14 cellular contexts compared by ENCODE assay signal in the genomic region with DNA sequence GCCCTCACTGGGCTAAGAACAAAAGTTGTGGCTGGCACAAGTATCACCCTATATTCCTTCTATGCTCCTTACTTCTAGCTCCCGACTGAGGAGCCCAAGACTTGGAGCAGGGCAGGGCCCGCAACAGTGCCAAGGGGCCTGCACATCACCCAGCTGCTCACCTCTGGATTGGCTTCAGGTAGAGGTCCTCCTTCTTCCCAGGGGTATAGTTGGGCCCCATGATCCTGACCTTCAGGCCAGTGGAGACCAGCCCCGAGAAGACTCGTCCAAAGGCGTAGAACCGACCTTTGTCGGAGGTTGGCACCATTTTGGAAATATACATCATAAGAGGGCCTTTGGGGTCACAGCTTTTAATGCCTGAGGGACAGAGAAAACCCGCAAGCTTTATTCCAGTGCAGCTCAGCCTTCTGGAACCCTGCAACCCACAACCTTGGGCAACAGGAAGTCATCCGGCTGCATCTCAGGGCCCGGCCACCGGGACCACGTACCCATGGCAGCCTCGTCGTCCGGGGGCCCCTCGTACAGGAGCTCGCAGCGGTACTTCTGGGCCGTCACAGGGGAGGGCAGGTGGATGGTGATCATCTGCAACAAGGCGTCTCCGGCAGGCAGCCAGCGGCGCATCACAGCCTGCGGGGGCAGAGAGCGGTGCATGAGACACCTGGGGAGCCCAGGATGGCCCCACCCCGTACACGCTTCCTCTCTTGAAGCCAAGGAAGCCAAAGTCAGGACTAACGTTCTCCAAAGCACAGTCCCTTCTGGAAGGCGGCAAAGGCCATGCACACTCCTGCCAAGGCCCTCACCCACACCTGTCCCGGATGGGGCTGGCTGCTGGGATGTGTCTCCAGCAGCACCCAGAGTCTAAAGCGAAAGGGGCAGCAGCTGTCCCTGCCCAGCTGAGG. TPM values are rescaled to one million over a fixed set of nuclear protein-coding genes. Genes with fewer than 3 reads are reported as not detected.
A peak's percentile ranks its signal among the peaks of the same experiment; 100 is the strongest.
DNase-seq lines count a peak whose midpoint lies in the region; ATAC-seq and TF ChIP-seq lines count a peak whose summit lies in the region.
"Had no signal": no experiment of that assay in that cellular context is flagged by ENCODE, and none has a peak within 500 bp of the region (broad histone marks: within the 10 kb centered on the region; RNA-seq: fewer than 3 reads in every experiment).

No MANE protein-coding gene starts in this region.

- ATAC-seq in activated CD8-positive, alpha-beta memory T cell treated with anti-CD3 and anti-CD28 coated beads, Interleukin-2, amount 10 ng/mL, durations not matched to agents 7 days and 5 days, result no peak
- ATAC-seq in central memory CD8-positive, alpha-beta T cell (replicated peaks; ENCODE audit: extremely low read depth, poor library complexity, severe bottlenecking), result no peak
- ATAC-seq in gastrocnemius medialis, result no peak
- no peak for ATAC-seq in foreskin keratinocyte
- ATAC-seq: pancreas had no signal

- in situ Hi-C loops in gastrocnemius medialis (cut with MboI; ENCODE audit: low sequenced_read_pairs in 4 of 4), result loop anchor here in 1 of 4 donors (10.0 kb wide), 1 partner anchor 84 kb away; the partner anchor contains the start of gene ZBTB7A

- no peak for TF ChIP-seq CTCF in gastrocnemius medialis (IDR thresholded peaks at IDR 0.05 in 4 of 5, conservative IDR thresholded peaks at IDR 0.05 in 1 of 5)
- no peak for TF ChIP-seq CTCF in foreskin keratinocyte (conservative IDR thresholded peaks at IDR 0.05)

- H3K36me3 ChIP-seq in HUES64 (ENCODE audit: insufficient read depth, low read length) (peaks cover 91% of the 10 kb centered on the region), gastrocnemius medialis (peaks cover 0 to 88% of the 10 kb centered on the region in 2 donors)

- H3K27ac Mint-ChIP-seq in activated CD8-positive, alpha-beta memory T cell treated with anti-CD3 and anti-CD28 coated beads, Interleukin-2, amount 10 ng/mL, durations not matched to agents 7 days and 5 days, result no peak overlapping the region
- H3K27ac Mint-ChIP-seq in central memory CD8-positive, alpha-beta T cell (ENCODE audit: low read depth), result peak overlapping the region; percentile 95

- CTCF ChIA-PET in activated CD8-positive, alpha-beta memory T cell treated with anti-CD3 and anti-CD28 coated beads, Interleukin-2, amount 10 ng/mL, durations not matched to agents 7 days and 5 days (lab: Charles Lee), result interaction anchor here (0.6 kb wide), 1 partner anchor 186 kb away, joined by 3 read pairs; no protein-coding TSS in a partner anchor

- WGBS in HUES64, result 96% methylated on average over 31 of the region's 31 CpGs

- H3K4me3 ChIP-seq in HUES64 (ENCODE audit: low read length), result no peak overlapping the region
- H3K4me3 ChIP-seq in gastrocnemius medialis, result no peak overlapping the region
- H3K4me3 ChIP-seq: ascending aorta, pancreas, tibial artery had no signal

- H3K27ac ChIP-seq in HUES64 (ENCODE audit: low read depth, low read length) (peak overlapping the region; percentile 19; the same call in 1 of the 2 replicates), gastrocnemius medialis (peak overlapping the region in 3 of 4 donors; percentile 89 to 100 (median 91)), foreskin keratinocyte (no peak overlapping the region)
- H3K27ac ChIP-seq: ascending aorta, pancreas, tibial artery, WERI-Rb-1 had no signal

- intact Hi-C loops in gastrocnemius medialis (cut with DNase I; ENCODE audit: low total_unique reads), result loop anchor here (10.0 kb wide), 1 partner anchor 364 kb away; the partner anchor contains the start of gene MPND

- H3K4me1 Mint-ChIP-seq in activated CD8-positive, alpha-beta memory T cell treated with anti-CD3 and anti-CD28 coated beads, Interleukin-2, amount 10 ng/mL, durations not matched to agents 7 days and 5 days, result peaks cover 48% of the 10 kb centered on the region
- peaks cover 38% of the 10 kb centered on the region for H3K4me1 Mint-ChIP-seq in central memory CD8-positive, alpha-beta T cell

- H3K9me3 ChIP-seq in HUES64 (ENCODE audit: insufficient read depth, low read depth, low read length) (no peaks in the 10 kb centered on the region), gastrocnemius medialis (no peaks in the 10 kb centered on the region)
- H3K9me3 ChIP-seq: ascending aorta, pancreas, tibial artery had no signal

- no peak overlapping the region for H3K4me3 Mint-ChIP-seq in activated CD8-positive, alpha-beta memory T cell treated with anti-CD3 and anti-CD28 coated beads, Interleukin-2, amount 10 ng/mL, durations not matched to agents 7 days and 5 days
- H3K4me3 Mint-ChIP-seq in central memory CD8-positive, alpha-beta T cell, result peak overlapping the region; percentile 37

- no peaks in the 10 kb centered on the region for H3K9me3 Mint-ChIP-seq in activated CD8-positive, alpha-beta memory T cell treated with anti-CD3 and anti-CD28 coated beads, Interleukin-2, amount 10 ng/mL, durations not matched to agents 7 days and 5 days (ENCODE audit: low read depth)
- no peaks in the 10 kb centered on the region for H3K9me3 Mint-ChIP-seq in central memory CD8-positive, alpha-beta T cell

- H3K27me3 ChIP-seq in HUES64 (ENCODE audit: insufficient read depth, low read length), result no peaks in the 10 kb centered on the region
- H3K27me3 ChIP-seq in gastrocnemius medialis, result no peaks in the 10 kb centered on the region
- no peaks in the 10 kb centered on the region for H3K27me3 ChIP-seq in foreskin keratinocyte
- H3K27me3 ChIP-seq: ascending aorta, pancreas, tibial artery had no signal

- peaks cover 79% of the 10 kb centered on the region for H3K36me3 Mint-ChIP-seq in activated CD8-positive, alpha-beta memory T cell treated with anti-CD3 and anti-CD28 coated beads, Interleukin-2, amount 10 ng/mL, durations not matched to agents 7 days and 5 days
- peaks cover 93% of the 10 kb centered on the region for H3K36me3 Mint-ChIP-seq in central memory CD8-positive, alpha-beta T cell (ENCODE audit: insufficient read depth)

- H3K9ac ChIP-seq in HUES64 (ENCODE audit: low read depth, low read length), result no peak overlapping the region

- H3K4me1 ChIP-seq in HUES64 (ENCODE audit: insufficient read depth, low read length) (peaks cover 7% of the 10 kb centered on the region; the same call in 1 of the 2 replicates), gastrocnemius medialis (peaks cover 18 to 20% of the 10 kb centered on the region in 2 donors), foreskin keratinocyte (no peaks in the 10 kb centered on the region)

- DNase-seq in activated CD8-positive, alpha-beta memory T cell treated with anti-CD3 and anti-CD28 coated beads for 24 hours, result peak; percentile 59
- no peak for DNase-seq in activated CD8-positive, alpha-beta memory T cell treated with anti-CD3 and anti-CD28 coated beads, Interleukin-2, amount 10 ng/mL, durations not matched to agents 7 days and 5 days
- DNase-seq in central memory CD8-positive, alpha-beta T cell (ENCODE audit: low spot score in 2 of 2), result no peak
- DNase-seq in gastrocnemius medialis (no peak), iPS-NIHi7 (ENCODE audit: extremely low spot score) (no peak), foreskin keratinocyte (no peak)
- no peak for DNase-seq in effector CD4-positive, alpha-beta T cell
- DNase-seq: midbrain, NCI-H2171, tibial artery, WERI-Rb-1 had no signal

- TF ChIP-seq POLR2A in gastrocnemius medialis (IDR thresholded peaks at IDR 0.05), result no peak

- H3K27me3 Mint-ChIP-seq in activated CD8-positive, alpha-beta memory T cell treated with anti-CD3 and anti-CD28 coated beads, Interleukin-2, amount 10 ng/mL, durations not matched to agents 7 days and 5 days, result no peaks in the 10 kb centered on the region
- H3K27me3 Mint-ChIP-seq in central memory CD8-positive, alpha-beta T cell, result no peaks in the 10 kb centered on the region

RNA-seq across cellular contexts. Expression of gene EEF2, which starts 4.7 kb away (rescaled TPM):
- 1,000 to 10,000 TPM; 1,382 to 1,952 TPM for total RNA-seq in activated CD8-positive, alpha-beta memory T cell treated with anti-CD3 and anti-CD28 coated beads, Interleukin-2, amount 10 ng/mL, durations not matched to agents 7 days and 5 days
- polyA plus RNA-seq in HUES64 (2013, experiment 1 of 2), result 1,689 TPM
- polyA plus RNA-seq in HUES64 (2013, experiment 2 of 2), result 1,793 TPM
- total RNA-seq in gastrocnemius medialis (1,000 to 10,000 TPM; 1,701 to 2,714 (median 2,440) TPM), foreskin keratinocyte (1,955 and 2,022 TPM in 2 replicates)
- polyA plus RNA-seq in foreskin keratinocyte, result 1,478 and 1,570 TPM in 2 replicates

RNA-seq across cellular contexts. Expression of gene DAPK3, which starts 9.7 kb away (rescaled TPM):
- 10 to 100 TPM; 49.3 to 53.0 TPM for total RNA-seq in activated CD8-positive, alpha-beta memory T cell treated with anti-CD3 and anti-CD28 coated beads, Interleukin-2, amount 10 ng/mL, durations not matched to agents 7 days and 5 days
- polyA plus RNA-seq in HUES64 (2013, experiment 1 of 2), result 42.6 TPM
- polyA plus RNA-seq in HUES64 (2013, experiment 2 of 2), result 41.9 TPM
- total RNA-seq in gastrocnemius medialis (100 to 1,000 TPM in 3 of 4 donors, 10 to 100 TPM in 1; 61.3 to 135 (median 115) TPM), foreskin keratinocyte (61.9 and 67.6 TPM in 2 replicates)
- polyA plus RNA-seq in foreskin keratinocyte, result 59.9 and 69.1 TPM in 2 replicates

RNA-seq across cellular contexts. Expression of gene PIAS4, which starts 26.9 kb away (rescaled TPM):
- total RNA-seq in activated CD8-positive, alpha-beta memory T cell treated with anti-CD3 and anti-CD28 coated beads, Interleukin-2, amount 10 ng/mL, durations not matched to agents 7 days and 5 days, result 10 to 100 TPM; 34.0 to 39.4 TPM
- 26.4 TPM for polyA plus RNA-seq in HUES64 (2013, experiment 1 of 2)
- polyA plus RNA-seq in HUES64 (2013, experiment 2 of 2), result 23.3 TPM
- 10 to 100 TPM; 15.5 to 20.0 (median 17.5) TPM for total RNA-seq in gastrocnemius medialis
- 22.0 and 23.9 TPM in 2 replicates for total RNA-seq in foreskin keratinocyte
- 10.7 and 11.9 TPM in 2 replicates for polyA plus RNA-seq in foreskin keratinocyte

RNA-seq across cellular contexts. Expression of gene NMRK2, which starts 47.7 kb away (rescaled TPM):
- not detected for total RNA-seq in activated CD8-positive, alpha-beta memory T cell treated with anti-CD3 and anti-CD28 coated beads, Interleukin-2, amount 10 ng/mL, durations not matched to agents 7 days and 5 days
- 40.9 TPM for polyA plus RNA-seq in HUES64 (2013, experiment 1 of 2)
- polyA plus RNA-seq in HUES64 (2013, experiment 2 of 2), result 38.4 TPM
- 100 to 1,000 TPM in 2 of 4 donors, 10 to 100 TPM in 2; 46.3 to 168 (median 106) TPM for total RNA-seq in gastrocnemius medialis
- total RNA-seq in foreskin keratinocyte, result not detected in 2 replicates
- polyA plus RNA-seq in foreskin keratinocyte, result not detected in 2 replicates
- total RNA-seq: ascending aorta had no signal
